Comparison of ENCODE assay signal across 31 cellular contexts in the genomic region with DNA sequence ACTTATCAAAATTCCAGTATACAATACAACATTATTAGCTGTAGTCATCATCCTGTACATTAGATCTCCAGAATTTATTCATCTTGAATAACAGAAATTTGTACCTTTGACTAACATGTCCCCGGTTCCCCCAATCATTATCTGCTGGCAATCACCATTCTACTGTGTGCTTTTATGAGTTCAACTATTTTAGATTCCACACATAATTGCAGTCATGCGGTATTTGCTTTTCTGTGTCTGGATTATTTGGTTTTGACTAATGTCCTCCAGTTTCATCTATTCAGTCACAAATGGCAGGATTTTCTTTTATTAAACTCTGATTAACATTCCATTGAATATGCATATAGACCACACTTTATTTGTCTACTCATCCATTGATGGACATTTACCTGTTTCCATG.
"Had no signal": no experiment of that assay in that cellular context is flagged by ENCODE, and none has a peak within 500 bp of the region (broad histone marks: within the 10 kb centered on the region; RNA-seq: fewer than 3 reads in every experiment).

No MANE protein-coding gene starts in this region.

- H3K27me3 Mint-ChIP-seq: naive B cell; natural killer cell treated with Interleukin-12 subunit alpha and Interleukin-12 subunit beta and Interleukin-15 and Interleukin-18, amount 100 ng/mL, for 72 hours; progenitor cell of endocrine pancreas; stimulated activated naive CD8-positive, alpha-beta T cell treated with anti-CD3 and anti-CD28 coated beads, Interleukin-15, amount 100 ng/mL, for 72 hours had no signal

- H3K36me3 Mint-ChIP-seq: mesothelial cell of epicardium; naive B cell; natural killer cell treated with Interleukin-12 subunit alpha and Interleukin-12 subunit beta and Interleukin-15 and Interleukin-18, amount 100 ng/mL, for 72 hours had no signal

- H2AFZ ChIP-seq: hepatocyte, parathyroid adenoma had no signal

- H3K27ac Mint-ChIP-seq: mesothelial cell of epicardium; naive B cell; natural killer cell treated with Interleukin-12 subunit alpha and Interleukin-12 subunit beta and Interleukin-15 and Interleukin-18, amount 100 ng/mL, for 72 hours; progenitor cell of endocrine pancreas; stimulated activated naive CD8-positive, alpha-beta T cell treated with anti-CD3 and anti-CD28 coated beads, Interleukin-15, amount 100 ng/mL, for 72 hours had no signal

- ATAC-seq: esophagus mucosa; gastroesophageal sphincter; heart left ventricle; left cardiac atrium; left lung; mucosa of descending colon; natural killer cell treated with Interleukin-12 subunit alpha and Interleukin-12 subunit beta and Interleukin-15 and Interleukin-18, amount 100 ng/mL, for 72 hours; right lobe of liver; stimulated activated naive CD8-positive, alpha-beta T cell treated with anti-CD3 and anti-CD28 coated beads, Interleukin-15, amount 100 ng/mL, for 72 hours; upper lobe of right lung had no signal

- H3K9ac ChIP-seq: parathyroid adenoma had no signal

- DNase-seq: dorsolateral prefrontal cortex; effector CD4-positive, alpha-beta T cell; foreskin fibroblast; heart left ventricle; left cardiac atrium; left lung; mesenchymal stem cell; mucosa of descending colon; naive B cell; right lobe of liver; stimulated activated CD4-positive, alpha-beta T cell treated with anti-CD3 and anti-CD28 coated beads, Interleukin-12 subunit alpha, Interleukin-12 subunit beta, amount 100 ng/mL, for 4 hours; stimulated activated CD4-positive, alpha-beta T cell treated with anti-CD3 and anti-CD28 coated beads, Interleukin-1b, Interleukin-23, amount 100 ng/mL, for 48 hours; stimulated activated CD4-positive, alpha-beta T cell treated with anti-CD3 and anti-CD28 coated beads, Interleukin-4, amount 100 ng/mL, for 1 hour; stimulated activated CD8-positive, alpha-beta memory T cell treated with anti-CD3 and anti-CD28 coated beads, Interleukin-4, amount 100 ng/mL, for 48 hours; stimulated activated naive CD4-positive, alpha-beta T cell; stimulated activated naive CD8-positive, alpha-beta T cell treated with anti-CD3 and anti-CD28 coated beads, Interleukin-15, amount 100 ng/mL, for 72 hours; transverse colon; upper lobe of right lung; uterus had no signal

- H3K4me2 ChIP-seq: hepatocyte, smooth muscle cell had no signal

- H3K27ac ChIP-seq: dorsolateral prefrontal cortex, gastroesophageal sphincter, heart left ventricle, hepatocyte, left lung, neutrophil, parathyroid adenoma, right lobe of liver, suprapubic skin, transverse colon, upper lobe of right lung, uterus had no signal

- H3K4me3 Mint-ChIP-seq: mesothelial cell of epicardium; naive B cell; natural killer cell treated with Interleukin-12 subunit alpha and Interleukin-12 subunit beta and Interleukin-15 and Interleukin-18, amount 100 ng/mL, for 72 hours; neural crest cell; stimulated activated naive CD8-positive, alpha-beta T cell treated with anti-CD3 and anti-CD28 coated beads, Interleukin-15, amount 100 ng/mL, for 72 hours had no signal

- H3K4me3 ChIP-seq: dorsolateral prefrontal cortex, gastroesophageal sphincter, heart left ventricle, hepatocyte, left lung, mucosa of descending colon, right lobe of liver, smooth muscle cell, suprapubic skin, transverse colon, upper lobe of right lung, uterus had no signal

- H3K79me2 ChIP-seq: hepatocyte, parathyroid adenoma had no signal

- FAIRE-seq: islet of Langerhans had no signal

- H3K36me3 ChIP-seq: gastroesophageal sphincter, heart left ventricle, left lung, neutrophil, right lobe of liver, suprapubic skin, transverse colon, upper lobe of right lung, uterus had no signal

- H3K9me3 ChIP-seq: gastroesophageal sphincter, heart left ventricle, neutrophil, right lobe of liver, suprapubic skin, transverse colon, upper lobe of right lung, uterus had no signal

- H3K4me1 Mint-ChIP-seq: naive B cell; neural crest cell; stimulated activated naive CD8-positive, alpha-beta T cell treated with anti-CD3 and anti-CD28 coated beads, Interleukin-15, amount 100 ng/mL, for 72 hours had no signal

- H3K4me1 ChIP-seq: gastroesophageal sphincter, heart left ventricle, left lung, parathyroid adenoma, right lobe of liver, suprapubic skin, transverse colon, upper lobe of right lung, uterus had no signal

- H3K27me3 ChIP-seq: dorsolateral prefrontal cortex, gastroesophageal sphincter, heart left ventricle, hepatocyte, left lung, neutrophil, right lobe of liver, suprapubic skin, transverse colon, upper lobe of right lung, uterus had no signal
